8 cellular contexts compared by ENCODE assay signal in the genomic region with DNA sequence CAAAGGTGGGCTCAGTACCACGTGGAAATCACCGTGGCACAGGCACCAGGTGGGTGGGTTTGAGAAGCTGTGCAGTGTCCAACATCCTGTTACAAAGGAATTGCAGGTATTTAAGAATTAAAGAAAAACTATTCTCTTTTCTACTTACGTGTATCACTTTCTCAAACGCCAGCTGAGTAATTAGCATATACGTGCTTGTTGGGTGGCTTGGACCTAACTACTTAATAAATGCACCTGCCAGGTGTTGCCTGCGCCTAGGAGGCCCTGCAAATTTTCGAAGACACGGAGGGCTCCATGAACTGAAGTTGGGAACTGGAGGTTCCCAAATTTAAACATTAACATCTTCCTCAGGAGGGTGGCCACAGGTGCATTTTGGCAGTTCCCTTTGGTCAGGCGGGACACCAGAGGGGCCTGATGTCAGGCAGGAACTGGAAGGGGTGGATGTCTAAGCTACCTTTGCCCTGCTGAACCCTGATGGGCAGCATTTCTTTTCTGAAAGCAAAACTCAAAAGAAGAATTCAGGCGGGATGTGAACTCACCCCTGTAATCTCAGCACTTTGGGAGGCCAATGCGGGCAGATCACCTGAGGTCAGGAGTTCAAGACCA.
DNase-seq lines count a peak whose midpoint lies in the region; ATAC-seq, FAIRE-seq and TF ChIP-seq lines count a peak whose summit lies in the region.

No MANE protein-coding gene starts in this region.

- in situ Hi-C loops in Panc1 (cut with HindIII; ENCODE audit: low pct_unique_long_range_greater_than_20kb, low sequenced_read_pairs), result no loop called here

- H3K4me3 ChIP-seq in Panc1 (ENCODE audit: low read depth in 2 of 2, low read length in 2 of 2) (peak overlapping the region; percentile 62 to 78; a peak in 3 of 4 replicates), stomach smooth muscle (ENCODE audit: low read length in 2 of 2) (peak overlapping the region; percentile 84 to 87)

- H3K9me3 Mint-ChIP-seq in activated CD8-positive, alpha-beta memory T cell treated with anti-CD3 and anti-CD28 coated beads, Interleukin-2, amount 10 ng/mL, durations not matched to agents 7 days and 5 days (ENCODE audit: low read depth), result no peaks in the 10 kb centered on the region

- BruUV-seq in Panc1 (replicated peaks; lab: Mats Ljungman, UMichigan), result no TSS peak

- ATAC-seq in activated CD8-positive, alpha-beta memory T cell treated with anti-CD3 and anti-CD28 coated beads, Interleukin-2, amount 10 ng/mL, durations not matched to agents 7 days and 5 days, result no peak
- ATAC-seq in Panc1 (no peak), foreskin keratinocyte (peak; percentile 3), GM21737 (IDR thresholded peaks at IDR 0.05; ENCODE audit: unreplicated experiment) (no peak)

- peak overlapping the region; percentile 62 for H3K4me3 Mint-ChIP-seq in activated CD8-positive, alpha-beta memory T cell treated with anti-CD3 and anti-CD28 coated beads, Interleukin-2, amount 10 ng/mL, durations not matched to agents 7 days and 5 days

- H3K27ac ChIP-seq in Panc1 (ENCODE audit: low read length), result no peak overlapping the region
- no peak overlapping the region for H3K27ac ChIP-seq in foreskin keratinocyte
- no peak overlapping the region for H3K27ac ChIP-seq in stomach smooth muscle (ENCODE audit: low read length)

- no peaks in the 10 kb centered on the region for H3K36me3 Mint-ChIP-seq in activated CD8-positive, alpha-beta memory T cell treated with anti-CD3 and anti-CD28 coated beads, Interleukin-2, amount 10 ng/mL, durations not matched to agents 7 days and 5 days

- FAIRE-seq in GM19239 (lab: Jason Lieb, UNC), result no peak

- CTCF ChIA-PET in activated CD8-positive, alpha-beta memory T cell treated with anti-CD3 and anti-CD28 coated beads, Interleukin-2, amount 10 ng/mL, durations not matched to agents 7 days and 5 days (lab: Charles Lee), result interaction anchor here (0.8 to 1.6 kb wide), 5 partner anchors 14 to 170 kb away, joined by 3 to 6 read pairs (median 5); no protein-coding TSS in a partner anchor
- CTCF ChIA-PET in Panc1 (lab: Charles Lee), result no interaction called here

- H3K36me3 ChIP-seq in Panc1 (ENCODE audit: control insufficient read depth, insufficient read depth, low read length) (no peaks in the 10 kb centered on the region), stomach smooth muscle (ENCODE audit: control insufficient read depth in 2 of 2, insufficient read depth in 2 of 2, low read length in 2 of 2) (no peaks in the 10 kb centered on the region)

- H3K9me3 ChIP-seq in Panc1 (ENCODE audit: control insufficient read depth, insufficient read depth, low read depth, low read length) (no peaks in the 10 kb centered on the region), stomach smooth muscle (ENCODE audit: control insufficient read depth in 2 of 2, low read length in 2 of 2) (no peaks in the 10 kb centered on the region)

- no peak for DNase-seq in activated CD8-positive, alpha-beta memory T cell treated with anti-CD3 and anti-CD28 coated beads, Interleukin-2, amount 10 ng/mL, durations not matched to agents 7 days and 5 days
- no peak for DNase-seq in activated CD8-positive, alpha-beta memory T cell treated with anti-CD3 and anti-CD28 coated beads, Interleukin-2, amount 50 U/mL, for 48 hours
- no peak for DNase-seq in Panc1 (ENCODE audit: low read depth, low spot score)
- DNase-seq in foreskin keratinocyte, result no peak
- DNase-seq in GM19239 (ENCODE audit: insufficient read length, low spot score), result no peak
- DNase-seq in UCSD-AML1 (lab: John Stamatoyannopoulos, UW; ENCODE audit: unreplicated experiment), result no peak

- H3K27ac Mint-ChIP-seq in activated CD8-positive, alpha-beta memory T cell treated with anti-CD3 and anti-CD28 coated beads, Interleukin-2, amount 10 ng/mL, durations not matched to agents 7 days and 5 days, result no peak overlapping the region

- POLR2A ChIA-PET in Panc1 (lab: Charles Lee), result no interaction called here

- intact Hi-C loops in Panc1 (cut with micrococcal nuclease; ENCODE audit: unreplicated experiment), result loop anchor here (2.0 to 5.0 kb wide), 3 partner anchors 57 to 171 kb away; partner anchors contain the start of gene HS6ST1

- 0 out of 2 replicates have a peak, but pooled peaks cover 3% of the 10 kb centered on the region for H3K4me1 ChIP-seq in Panc1 (ENCODE audit: control insufficient read depth, insufficient read depth, low read length)
- H3K4me1 ChIP-seq in foreskin keratinocyte, result no peaks in the 10 kb centered on the region
- H3K4me1 ChIP-seq in stomach smooth muscle (ENCODE audit: control insufficient read depth, insufficient read depth, low read length), result peaks cover 10% of the 10 kb centered on the region

- H3K27me3 ChIP-seq in Panc1 (ENCODE audit: control insufficient read depth, insufficient read depth, low read length) (no peaks in the 10 kb centered on the region), foreskin keratinocyte (peaks cover 8% of the 10 kb centered on the region), stomach smooth muscle (ENCODE audit: control insufficient read depth in 1 of 2, insufficient read depth in 2 of 2, low read length in 2 of 2) (no peaks in the 10 kb centered on the region)

- no peak overlapping the region for H3K9ac ChIP-seq in stomach smooth muscle (ENCODE audit: low read length in 2 of 2)

- no peak; the same call in 1 of the 2 replicates for TF ChIP-seq CTCF in Panc1 (IDR thresholded peaks at IDR 0.05)
- no peak for TF ChIP-seq CTCF in foreskin keratinocyte (conservative IDR thresholded peaks at IDR 0.05)

- H3K4me1 Mint-ChIP-seq in activated CD8-positive, alpha-beta memory T cell treated with anti-CD3 and anti-CD28 coated beads, Interleukin-2, amount 10 ng/mL, durations not matched to agents 7 days and 5 days, result peaks cover 6% of the 10 kb centered on the region

- peaks cover 13% of the 10 kb centered on the region for H3K27me3 Mint-ChIP-seq in activated CD8-positive, alpha-beta memory T cell treated with anti-CD3 and anti-CD28 coated beads, Interleukin-2, amount 10 ng/mL, durations not matched to agents 7 days and 5 days
